2 cellular contexts compared by ENCODE assay signal in the genomic region with DNA sequence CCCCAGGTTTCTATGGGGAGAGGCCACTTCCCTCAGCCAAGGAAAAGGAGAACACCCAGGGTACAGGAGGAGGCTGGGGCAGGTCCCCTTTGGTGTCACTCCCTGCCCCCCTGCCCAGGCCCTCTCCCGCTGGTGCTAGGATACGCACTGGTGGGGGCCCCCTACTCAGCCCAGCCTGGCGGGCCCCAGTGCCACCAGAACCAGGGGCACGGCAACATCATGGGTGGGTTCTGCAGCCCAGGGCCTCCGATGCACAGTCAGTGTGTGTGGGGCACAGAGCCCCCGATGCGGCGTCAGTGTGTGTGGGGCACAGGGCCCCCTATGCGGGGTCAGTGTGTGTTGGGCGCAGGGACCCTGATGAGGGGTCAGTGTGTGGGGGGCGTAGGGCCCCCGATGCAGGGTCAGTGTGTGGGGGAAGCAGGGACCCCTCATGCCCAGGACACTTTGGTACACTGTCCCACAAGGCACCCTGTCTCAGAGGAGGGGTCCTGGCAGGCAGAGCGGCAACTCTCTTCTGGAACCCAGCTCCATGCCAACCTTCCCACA.
TF ChIP-seq lines count a peak whose summit lies in the region.

No MANE protein-coding gene starts in this region.

TF ChIP-seq in SK-N-SH, 30 proteins besides CTCF, POLR2A, EP300 and RAD21 (continued from another document):
- TF ChIP-seq MXI1 (IDR thresholded peaks at IDR 0.05; ENCODE audit: low read depth, low read length) (no peak), GABPA (IDR thresholded peaks at IDR 0.05; ENCODE audit: low read depth) (no peak), EZH2phosphoT487 (IDR thresholded peaks at IDR 0.05; ENCODE audit: borderline replicate concordance, low read depth) (no peak), RFX5 (IDR thresholded peaks at IDR 0.05; ENCODE audit: low read length) (no peak), FOXM1 (IDR thresholded peaks at IDR 0.05; ENCODE audit: low read depth) (no peak)
- TF ChIP-seq, protein P1, sequence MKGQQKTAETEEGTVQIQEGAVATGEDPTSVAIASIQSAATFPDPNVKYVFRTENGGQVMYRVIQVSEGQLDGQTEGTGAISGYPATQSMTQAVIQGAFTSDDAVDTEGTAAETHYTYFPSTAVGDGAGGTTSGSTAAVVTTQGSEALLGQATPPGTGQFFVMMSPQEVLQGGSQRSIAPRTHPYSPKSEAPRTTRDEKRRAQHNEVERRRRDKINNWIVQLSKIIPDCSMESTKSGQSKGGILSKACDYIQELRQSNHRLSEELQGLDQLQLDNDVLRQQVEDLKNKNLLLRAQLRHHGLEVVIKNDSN (IDR thresholded peaks at IDR 0.05; ENCODE audit: borderline replicate concordance, low read depth) = no peak

TF ChIP-seq in SK-N-SH treated with all-trans-retinoic acid at 6 μM for 48 hours, 23 proteins besides CTCF, POLR2A, EP300 and RAD21 (continued from another document):
- TF ChIP-seq, protein P2, sequence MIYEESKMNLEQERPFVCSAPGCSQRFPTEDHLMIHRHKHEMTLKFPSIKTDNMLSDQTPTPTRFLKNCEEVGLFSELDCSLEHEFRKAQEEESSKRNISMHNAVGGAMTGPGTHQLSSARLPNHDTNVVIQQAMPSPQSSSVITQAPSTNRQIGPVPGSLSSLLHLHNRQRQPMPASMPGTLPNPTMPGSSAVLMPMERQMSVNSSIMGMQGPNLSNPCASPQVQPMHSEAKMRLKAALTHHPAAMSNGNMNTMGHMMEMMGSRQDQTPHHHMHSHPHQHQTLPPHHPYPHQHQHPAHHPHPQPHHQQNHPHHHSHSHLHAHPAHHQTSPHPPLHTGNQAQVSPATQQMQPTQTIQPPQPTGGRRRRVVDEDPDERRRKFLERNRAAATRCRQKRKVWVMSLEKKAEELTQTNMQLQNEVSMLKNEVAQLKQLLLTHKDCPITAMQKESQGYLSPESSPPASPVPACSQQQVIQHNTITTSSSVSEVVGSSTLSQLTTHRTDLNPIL (CRISPR knock-in tag; IDR thresholded peaks at IDR 0.05; ENCODE audit: low read depth) = no peak
- TF ChIP-seq, protein P3, sequence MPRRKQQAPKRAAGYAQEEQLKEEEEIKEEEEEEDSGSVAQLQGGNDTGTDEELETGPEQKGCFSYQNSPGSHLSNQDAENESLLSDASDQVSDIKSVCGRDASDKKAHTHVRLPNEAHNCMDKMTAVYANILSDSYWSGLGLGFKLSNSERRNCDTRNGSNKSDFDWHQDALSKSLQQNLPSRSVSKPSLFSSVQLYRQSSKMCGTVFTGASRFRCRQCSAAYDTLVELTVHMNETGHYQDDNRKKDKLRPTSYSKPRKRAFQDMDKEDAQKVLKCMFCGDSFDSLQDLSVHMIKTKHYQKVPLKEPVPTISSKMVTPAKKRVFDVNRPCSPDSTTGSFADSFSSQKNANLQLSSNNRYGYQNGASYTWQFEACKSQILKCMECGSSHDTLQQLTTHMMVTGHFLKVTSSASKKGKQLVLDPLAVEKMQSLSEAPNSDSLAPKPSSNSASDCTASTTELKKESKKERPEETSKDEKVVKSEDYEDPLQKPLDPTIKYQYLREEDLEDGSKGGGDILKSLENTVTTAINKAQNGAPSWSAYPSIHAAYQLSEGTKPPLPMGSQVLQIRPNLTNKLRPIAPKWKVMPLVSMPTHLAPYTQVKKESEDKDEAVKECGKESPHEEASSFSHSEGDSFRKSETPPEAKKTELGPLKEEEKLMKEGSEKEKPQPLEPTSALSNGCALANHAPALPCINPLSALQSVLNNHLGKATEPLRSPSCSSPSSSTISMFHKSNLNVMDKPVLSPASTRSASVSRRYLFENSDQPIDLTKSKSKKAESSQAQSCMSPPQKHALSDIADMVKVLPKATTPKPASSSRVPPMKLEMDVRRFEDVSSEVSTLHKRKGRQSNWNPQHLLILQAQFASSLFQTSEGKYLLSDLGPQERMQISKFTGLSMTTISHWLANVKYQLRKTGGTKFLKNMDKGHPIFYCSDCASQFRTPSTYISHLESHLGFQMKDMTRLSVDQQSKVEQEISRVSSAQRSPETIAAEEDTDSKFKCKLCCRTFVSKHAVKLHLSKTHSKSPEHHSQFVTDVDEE (CRISPR knock-in tag; IDR thresholded peaks at IDR 0.05) = no peak
- TF ChIP-seq ZC3H10 (CRISPR knock-in tag; IDR thresholded peaks at IDR 0.05) (no peak), ESRRG (CRISPR knock-in tag; IDR thresholded peaks at IDR 0.05) (no peak), BACH2 (CRISPR knock-in tag; IDR thresholded peaks at IDR 0.05; ENCODE audit: borderline replicate concordance) (no peak), TOX (CRISPR knock-in tag; IDR thresholded peaks at IDR 0.05; ENCODE audit: borderline replicate concordance) (no peak), ISL1 (CRISPR knock-in tag; IDR thresholded peaks at IDR 0.05) (no peak), CSDC2 (CRISPR knock-in tag; IDR thresholded peaks at IDR 0.05) (no peak), RARB (CRISPR knock-in tag; IDR thresholded peaks at IDR 0.05) (no peak)
